Comparison of ENCODE assay signal across 17 cellular contexts in genomic region chr6:122422614-122423267, GRCh38. TPM values are rescaled to one million over a fixed set of nuclear protein-coding genes. Genes with fewer than 3 reads are reported as not detected.
DNase-seq lines count a peak whose midpoint lies in the region; ATAC-seq and TF ChIP-seq lines count a peak whose summit lies in the region.
"Had no signal": no experiment of that assay in that cellular context is flagged by ENCODE, and none has a peak within 500 bp of the region (broad histone marks: within the 10 kb centered on the region; RNA-seq: fewer than 3 reads in every experiment).

No MANE protein-coding gene starts in this region.

- TF ChIP-seq CTCF in gastrocnemius medialis (IDR thresholded peaks at IDR 0.05 in 4 of 5, conservative IDR thresholded peaks at IDR 0.05 in 1 of 5), result no peak

- peaks cover 53% of the 10 kb centered on the region for H3K36me3 Mint-ChIP-seq in activated CD4-positive, alpha-beta T cell treated with anti-CD3 and anti-CD28 coated beads for 36 hours (ENCODE audit: low read depth)
- peaks cover 59% of the 10 kb centered on the region for H3K36me3 Mint-ChIP-seq in activated CD4-positive, alpha-beta T cell treated with anti-CD3 and anti-CD28 coated beads, Interleukin-2, amount 10 ng/mL, durations not matched to agents 7 days and 5 days (ENCODE audit: low read depth)
- H3K36me3 Mint-ChIP-seq in stimulated activated effector memory CD8-positive, alpha-beta T cell treated with anti-CD3 and anti-CD28 coated beads, Interleukin-12 subunit alpha, Interleukin-12 subunit beta, amount 100 ng/mL, for 72 hours, result peaks cover 92% of the 10 kb centered on the region

- POLR2A ChIA-PET in activated CD4-positive, alpha-beta T cell treated with anti-CD3 and anti-CD28 coated beads for 36 hours (lab: Charles Lee), result no interaction called here
- POLR2A ChIA-PET in activated CD4-positive, alpha-beta T cell treated with anti-CD3 and anti-CD28 coated beads, Interleukin-2, amount 10 ng/mL, durations not matched to agents 7 days and 5 days (lab: Charles Lee), result no interaction called here

- no peak for DNase-seq in activated CD4-positive, alpha-beta T cell treated with anti-CD3 and anti-CD28 coated beads for 36 hours
- no peak for DNase-seq in activated CD4-positive, alpha-beta T cell treated with anti-CD3 and anti-CD28 coated beads, Interleukin-2, amount 10 ng/mL, durations not matched to agents 7 days and 5 days
- peak in 1 of 2 donors; percentile 60 for DNase-seq in stimulated activated effector memory CD8-positive, alpha-beta T cell treated with anti-CD3 and anti-CD28 coated beads, Interleukin-12 subunit alpha, Interleukin-12 subunit beta, amount 100 ng/mL, for 72 hours (ENCODE audit: low spot score in 2 of 2)
- DNase-seq in SHP77 (lab: John Stamatoyannopoulos, UW) (no peak), T1000 (lab: John Stamatoyannopoulos, UW) (no peak), gastrocnemius medialis (no peak)
- DNase-seq: activated CD4-positive, alpha-beta T cell treated with anti-CD3 and anti-CD28 coated beads, Interleukin-2, amount 50 U/mL, for 1 hour; activated naive CD8-positive, alpha-beta T cell treated with anti-CD3 and anti-CD28 coated beads, Interleukin-2, amount 10 ng/mL, durations not matched to agents 7 days and 5 days; Caco-2; cortex of kidney; naive thymus-derived CD8-positive, alpha-beta T cell; NCI-H1105 treated with DMSO at 0.1 percent for 48 hours; NCI-H82 had no signal

- in situ Hi-C loops in gastrocnemius medialis (cut with MboI; ENCODE audit: low sequenced_read_pairs in 4 of 4), result no loop called here

- CTCF ChIA-PET in activated CD4-positive, alpha-beta T cell treated with anti-CD3 and anti-CD28 coated beads for 36 hours (lab: Charles Lee), result interaction anchor here (0.6 to 1.4 kb wide), 2 partner anchors 10 to 70 kb away, joined by 3 read pairs; no protein-coding TSS in a partner anchor
- CTCF ChIA-PET in activated CD4-positive, alpha-beta T cell treated with anti-CD3 and anti-CD28 coated beads, Interleukin-2, amount 10 ng/mL, durations not matched to agents 7 days and 5 days (lab: Charles Lee), result interaction anchor here (0.7 to 1.3 kb wide), 2 partner anchors 9 to 16 kb away, joined by 3 read pairs; no protein-coding TSS in a partner anchor

- peaks cover 3 to 70% of the 10 kb centered on the region in 2 donors for H3K36me3 ChIP-seq in gastrocnemius medialis

- H3K4me3 ChIP-seq in gastrocnemius medialis, result no peak overlapping the region

- H3K27ac Mint-ChIP-seq in activated CD4-positive, alpha-beta T cell treated with anti-CD3 and anti-CD28 coated beads for 36 hours, result no peak overlapping the region
- H3K27ac Mint-ChIP-seq in activated CD4-positive, alpha-beta T cell treated with anti-CD3 and anti-CD28 coated beads, Interleukin-2, amount 10 ng/mL, durations not matched to agents 7 days and 5 days, result no peak overlapping the region
- no peak overlapping the region for H3K27ac Mint-ChIP-seq in stimulated activated effector memory CD8-positive, alpha-beta T cell treated with anti-CD3 and anti-CD28 coated beads, Interleukin-12 subunit alpha, Interleukin-12 subunit beta, amount 100 ng/mL, for 72 hours
- H3K27ac Mint-ChIP-seq: activated naive CD8-positive, alpha-beta T cell treated with anti-CD3 and anti-CD28 coated beads, Interleukin-2, amount 10 ng/mL, durations not matched to agents 7 days and 5 days; naive thymus-derived CD8-positive, alpha-beta T cell had no signal

- intact Hi-C loops in activated CD4-positive, alpha-beta T cell treated with anti-CD3 and anti-CD28 coated beads for 36 hours (cut with DNase I, micrococcal nuclease), result loop anchor here (1.0 to 2.0 kb wide), 2 partner anchors 24 to 29 kb away; partner anchors contain the start of gene HSF2 (in 2 of the 2)
- intact Hi-C loops in gastrocnemius medialis (cut with DNase I; ENCODE audit: low total_unique reads), result no loop called here

- H3K9me3 Mint-ChIP-seq in activated CD4-positive, alpha-beta T cell treated with anti-CD3 and anti-CD28 coated beads for 36 hours (ENCODE audit: low read depth), result no peaks in the 10 kb centered on the region
- H3K9me3 Mint-ChIP-seq in activated CD4-positive, alpha-beta T cell treated with anti-CD3 and anti-CD28 coated beads, Interleukin-2, amount 10 ng/mL, durations not matched to agents 7 days and 5 days, result no peaks in the 10 kb centered on the region
- H3K9me3 Mint-ChIP-seq in stimulated activated effector memory CD8-positive, alpha-beta T cell treated with anti-CD3 and anti-CD28 coated beads, Interleukin-12 subunit alpha, Interleukin-12 subunit beta, amount 100 ng/mL, for 72 hours, result no peaks in the 10 kb centered on the region
- H3K9me3 Mint-ChIP-seq: activated naive CD8-positive, alpha-beta T cell treated with anti-CD3 and anti-CD28 coated beads, Interleukin-2, amount 10 ng/mL, durations not matched to agents 7 days and 5 days; naive thymus-derived CD8-positive, alpha-beta T cell had no signal

- no peaks in the 10 kb centered on the region for H3K27me3 ChIP-seq in gastrocnemius medialis

- no peak for TF ChIP-seq POLR2A in gastrocnemius medialis (IDR thresholded peaks at IDR 0.05)

- no peak overlapping the region for H3K4me3 Mint-ChIP-seq in activated CD4-positive, alpha-beta T cell treated with anti-CD3 and anti-CD28 coated beads for 36 hours
- H3K4me3 Mint-ChIP-seq in activated CD4-positive, alpha-beta T cell treated with anti-CD3 and anti-CD28 coated beads, Interleukin-2, amount 10 ng/mL, durations not matched to agents 7 days and 5 days, result no peak overlapping the region
- no peak overlapping the region for H3K4me3 Mint-ChIP-seq in stimulated activated effector memory CD8-positive, alpha-beta T cell treated with anti-CD3 and anti-CD28 coated beads, Interleukin-12 subunit alpha, Interleukin-12 subunit beta, amount 100 ng/mL, for 72 hours
- H3K4me3 Mint-ChIP-seq: activated naive CD8-positive, alpha-beta T cell treated with anti-CD3 and anti-CD28 coated beads, Interleukin-2, amount 10 ng/mL, durations not matched to agents 7 days and 5 days; naive thymus-derived CD8-positive, alpha-beta T cell had no signal

- no peaks in the 10 kb centered on the region for H3K27me3 Mint-ChIP-seq in activated CD4-positive, alpha-beta T cell treated with anti-CD3 and anti-CD28 coated beads for 36 hours
- no peaks in the 10 kb centered on the region for H3K27me3 Mint-ChIP-seq in activated CD4-positive, alpha-beta T cell treated with anti-CD3 and anti-CD28 coated beads, Interleukin-2, amount 10 ng/mL, durations not matched to agents 7 days and 5 days
- H3K27me3 Mint-ChIP-seq: activated naive CD8-positive, alpha-beta T cell treated with anti-CD3 and anti-CD28 coated beads, Interleukin-2, amount 10 ng/mL, durations not matched to agents 7 days and 5 days; naive thymus-derived CD8-positive, alpha-beta T cell had no signal

- H3K27ac ChIP-seq in gastrocnemius medialis, result no peak overlapping the region
- H3K27ac ChIP-seq: 22Rv1 had no signal

- peaks cover 2 to 6% of the 10 kb centered on the region in 2 donors for H3K4me1 ChIP-seq in gastrocnemius medialis
- H3K4me1 ChIP-seq: Caco-2 had no signal

- ATAC-seq in activated CD4-positive, alpha-beta T cell treated with anti-CD3 and anti-CD28 coated beads for 36 hours, result peak; percentile 79
- peak; percentile 86 for ATAC-seq in GM21619 (IDR thresholded peaks at IDR 0.05; ENCODE audit: unreplicated experiment)
- ATAC-seq in HG03103 (IDR thresholded peaks at IDR 0.05; ENCODE audit: low read depth, unreplicated experiment), result peak; percentile 83
- peak; percentile 93 for ATAC-seq in stimulated activated effector memory CD8-positive, alpha-beta T cell treated with anti-CD3 and anti-CD28 coated beads, Interleukin-12 subunit alpha, Interleukin-12 subunit beta, amount 100 ng/mL, for 72 hours
- no peak for ATAC-seq in gastrocnemius medialis
- ATAC-seq: naive thymus-derived CD8-positive, alpha-beta T cell; SK-N-SH treated with all-trans-retinoic acid at 6 μM for 48 hours had no signal

- H3K9me3 ChIP-seq in gastrocnemius medialis, result no peaks in the 10 kb centered on the region
- H3K9me3 ChIP-seq: Caco-2 had no signal

- H3K4me1 Mint-ChIP-seq in activated CD4-positive, alpha-beta T cell treated with anti-CD3 and anti-CD28 coated beads for 36 hours, result peaks cover 15% of the 10 kb centered on the region
- peaks cover 2% of the 10 kb centered on the region for H3K4me1 Mint-ChIP-seq in activated CD4-positive, alpha-beta T cell treated with anti-CD3 and anti-CD28 coated beads, Interleukin-2, amount 10 ng/mL, durations not matched to agents 7 days and 5 days
- H3K4me1 Mint-ChIP-seq in stimulated activated effector memory CD8-positive, alpha-beta T cell treated with anti-CD3 and anti-CD28 coated beads, Interleukin-12 subunit alpha, Interleukin-12 subunit beta, amount 100 ng/mL, for 72 hours, result peaks cover 6% of the 10 kb centered on the region

RNA-seq across cellular contexts. Expression of gene HSF2, which starts 23.3 kb away (rescaled TPM):
- 10 to 100 TPM; 18.1 to 20.6 TPM for total RNA-seq in activated CD4-positive, alpha-beta T cell treated with anti-CD3 and anti-CD28 coated beads for 36 hours
- total RNA-seq in activated CD4-positive, alpha-beta T cell treated with anti-CD3 and anti-CD28 coated beads, Interleukin-2, amount 10 ng/mL, durations not matched to agents 7 days and 5 days, result 10 to 100 TPM; 12.6 to 16.4 TPM
- 10 to 100 TPM; 44.2 to 92.1 (median 68.3) TPM for total RNA-seq in gastrocnemius medialis

RNA-seq across cellular contexts. Expression of gene SERINC1, which starts 48.9 kb away (rescaled TPM):
- 10 to 100 TPM; 35.2 to 46.3 TPM for total RNA-seq in activated CD4-positive, alpha-beta T cell treated with anti-CD3 and anti-CD28 coated beads for 36 hours
- 10 to 100 TPM; 61.0 to 63.1 TPM for total RNA-seq in activated CD4-positive, alpha-beta T cell treated with anti-CD3 and anti-CD28 coated beads, Interleukin-2, amount 10 ng/mL, durations not matched to agents 7 days and 5 days
- 100 to 1,000 TPM; 161 to 273 (median 198) TPM for total RNA-seq in gastrocnemius medialis

Comparison
In these comparisons a context has a peak if more than half of its experiments do, and no peak if none do; other contexts are left out.
1. ATAC-seq: peak in activated CD4-positive, alpha-beta T cell treated with anti-CD3 and anti-CD28 coated beads for 36 hours (single experiment), GM21619 (single experiment), HG03103 (single experiment) and stimulated activated effector memory CD8-positive, alpha-beta T cell treated with anti-CD3 and anti-CD28 coated beads, Interleukin-12 subunit alpha, Interleukin-12 subunit beta, amount 100 ng/mL, for 72 hours (single experiment); none in gastrocnemius medialis (0 of 2).